In genomic region chr18:8337216-8337615, GRCh38 we compare ENCODE assay signal across 1 cellular context.
TF ChIP-seq lines count a peak whose summit lies in the region.

No MANE protein-coding gene starts in this region.

TF ChIP-seq in GM23338, 12 proteins besides CTCF, POLR2A, EP300 and RAD21 (continued from another document):
- TF ChIP-seq ZNF462 (CRISPR knock-in tag; IDR thresholded peaks at IDR 0.05), result no peak
